Comparison of ENCODE assay signal across 15 cellular contexts in the genomic region with DNA sequence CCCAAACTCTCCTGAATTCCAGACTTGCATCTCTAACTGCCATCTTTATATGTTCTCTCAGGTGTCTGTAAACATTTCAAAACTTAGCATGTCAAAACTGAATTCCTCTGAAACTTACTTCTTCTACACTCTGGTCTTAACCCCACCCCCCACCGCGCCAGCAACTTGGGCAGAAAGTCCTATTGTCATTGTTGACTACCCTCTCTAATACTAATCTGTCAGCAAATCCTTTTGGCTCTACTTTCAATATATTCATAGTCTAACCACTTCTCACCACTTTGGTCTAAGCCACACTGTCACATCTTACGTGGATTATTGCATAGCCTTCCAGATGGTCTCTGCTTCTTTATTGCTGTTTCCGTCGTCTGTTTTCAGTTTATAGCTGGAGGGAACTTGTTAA.
A peak's percentile ranks its signal among the peaks of the same experiment; 100 is the strongest.
DNase-seq lines count a peak whose midpoint lies in the region; ATAC-seq, FAIRE-seq and TF ChIP-seq lines count a peak whose summit lies in the region.
"Had no signal": no experiment of that assay in that cellular context is flagged by ENCODE, and none has a peak within 500 bp of the region (broad histone marks: within the 10 kb centered on the region; RNA-seq: fewer than 3 reads in every experiment).

No MANE protein-coding gene starts in this region.

- WGBS in K562 (ENCODE audit: insufficient coverage, low coverage, missing lambda C conversion rate): 31% methylated on average over 5 of the region's 5 CpGs

- in situ Hi-C loops in K562 (cut with MboI): no loop called here

- no peak for FAIRE-seq in K562 (lab: Jason Lieb, UNC)
- FAIRE-seq: GM12892 had no signal

- CTCF ChIA-PET in K562 (lab: Yijun Ruan, JAX; ENCODE audit: low intra/inter-chr PET ratio): no interaction called here
- CTCF ChIA-PET in A673 (lab: Charles Lee): no interaction called here

- no peak for TF ChIP-seq CTCF in K562 (IDR thresholded peaks at IDR 0.05 in 2 of 3, conservative IDR thresholded peaks at IDR 0.05 in 1 of 3; ENCODE audit: insufficient read depth in 2 of 3, low read depth in 1 of 3, low read length in 3 of 3)
- TF ChIP-seq CTCF in A673 (conservative IDR thresholded peaks at IDR 0.05; ENCODE audit: low read depth, low read length): no peak

- no peaks in the 10 kb centered on the region for H4K20me1 ChIP-seq in K562 (replicated peaks; ENCODE audit: control insufficient read depth, insufficient read depth, low read length)
- H4K20me1 ChIP-seq: BLaER1 treated with 17β-estradiol and CSF1 and Interleukin-3, amounts not matched to agents 10 nM and 100 nM had no signal

- H3K4me3 ChIP-seq in K562: no peak overlapping the region
- no peak overlapping the region for H3K4me3 ChIP-seq in A673 (ENCODE audit: low read depth, low read length, poor library complexity, severe bottlenecking)
- H3K4me3 ChIP-seq: BLaER1 treated with 17β-estradiol and CSF1 and Interleukin-3, amounts not matched to agents 10 nM and 100 nM had no signal

- no peak overlapping the region for H3K4me2 ChIP-seq in K562 (ENCODE audit: insufficient read depth, low read length)
- H3K4me2 ChIP-seq: BLaER1 treated with 17β-estradiol and CSF1 and Interleukin-3, amounts not matched to agents 10 nM and 100 nM had no signal

- H3K9ac ChIP-seq in K562 (ENCODE audit: insufficient read depth in 1 of 2, low read depth in 2 of 2, low read length in 2 of 2): no peak overlapping the region
- H3K9ac ChIP-seq: BLaER1 treated with 17β-estradiol and CSF1 and Interleukin-3, amounts not matched to agents 10 nM and 100 nM had no signal

- H3K27ac ChIP-seq in K562 (ENCODE audit: extremely low read depth, low read depth, low read length) (no peak overlapping the region), A673 (ENCODE audit: low read depth, low read length, poor library complexity, severe bottlenecking) (no peak overlapping the region)
- H3K27ac ChIP-seq: 22Rv1; BLaER1 treated with 17β-estradiol and CSF1 and Interleukin-3, amounts not matched to agents 10 nM and 100 nM; HL-60 had no signal

- POLR2A ChIA-PET in K562 (lab: Yijun Ruan, JAX): interaction anchor here (0.6 kb wide), 1 partner anchor 443 kb away, joined by 4 read pairs; no protein-coding TSS in a partner anchor
- POLR2A ChIA-PET in A673 (lab: Charles Lee; ENCODE audit: low non-redundant PET): no interaction called here

- peaks cover 0 to 4% of the 10 kb centered on the region in 2 experiments; a peak in 1 of 5 replicates for H3K27me3 ChIP-seq in K562 (ENCODE audit: control insufficient read depth in 2 of 2, insufficient read depth in 2 of 2, low read length in 2 of 2)
- H3K27me3 ChIP-seq in A673 (replicated peaks; ENCODE audit: insufficient read depth, low read depth, low read length, poor library complexity): no peaks in the 10 kb centered on the region
- H3K27me3 ChIP-seq: BLaER1 treated with 17β-estradiol and CSF1 and Interleukin-3, amounts not matched to agents 10 nM and 100 nM had no signal

- H3K9me3 ChIP-seq in K562 (replicated peaks; ENCODE audit: control insufficient read depth, insufficient read depth, low read depth, low read length) (no peaks in the 10 kb centered on the region), A673 (ENCODE audit: low read depth, low read length, poor library complexity, severe bottlenecking) (no peaks in the 10 kb centered on the region)

- TF ChIP-seq EP300 in K562 (IDR thresholded peaks at IDR 0.05; ENCODE audit: low read length): no peak

- DNase-seq in NCI-H2171 treated with DMSO at 0.1 percent for 48 hours (lab: John Stamatoyannopoulos, UW) (peak; percentile 3), NCI-H2171 (lab: John Stamatoyannopoulos, UW) (no peak), NCI-H82 (lab: John Stamatoyannopoulos, UW) (peak; percentile 87), K562 (ENCODE audit: extremely low read depth in 1 of 4, low spot score in 3 of 4) (no peak), A673 (ENCODE audit: low spot score) (no peak), AG08395 (ENCODE audit: low spot score) (no peak), hypothalamus (lab: John Stamatoyannopoulos, UW) (no peak)
- DNase-seq: CD4-positive, CD25-positive, alpha-beta regulatory T cell; DND-41; GDM1 had no signal

- no peaks in the 10 kb centered on the region for H3K4me1 ChIP-seq in K562 (replicated peaks in 1 of 2; ENCODE audit: control insufficient read depth in 2 of 2, insufficient read depth in 2 of 2, low read length in 2 of 2)
- H3K4me1 ChIP-seq in A673 (ENCODE audit: insufficient read depth, low read length, poor library complexity, severe bottlenecking): no peaks in the 10 kb centered on the region

- no TSS peak for BruUV-seq in K562 (replicated peaks; lab: Mats Ljungman, UMichigan)
- BruUV-seq in A673 (replicated peaks; lab: Mats Ljungman, UMichigan): no TSS peak

- no peak for ATAC-seq in K562
- ATAC-seq: HCT116 had no signal

- TF ChIP-seq RAD21 in K562 (CRISPR knock-in tag; conservative IDR thresholded peaks at IDR 0.05 in 1 of 2, IDR thresholded peaks at IDR 0.05 in 1 of 2): no peak

- intact Hi-C loops in K562 (cut with micrococcal nuclease): no loop called here
- intact Hi-C loops in A673 (cut with micrococcal nuclease; ENCODE audit: unreplicated experiment): no loop called here

- H2AFZ ChIP-seq in K562 (ENCODE audit: low read depth, low read length): no peak overlapping the region; the same call in 1 of the 2 replicates

- TF ChIP-seq POLR2A in K562 (conservative IDR thresholded peaks at IDR 0.05): no peak

- H3K36me3 ChIP-seq in K562 (ENCODE audit: control insufficient read depth, insufficient read depth, low read length) (no peaks in the 10 kb centered on the region), A673 (ENCODE audit: insufficient read depth, low read length, poor library complexity, severe bottlenecking) (no peaks in the 10 kb centered on the region)

- no peaks in the 10 kb centered on the region for H3K9me1 ChIP-seq in K562 (ENCODE audit: control insufficient read depth, insufficient read depth, low read length)

- no peaks in the 10 kb centered on the region for H3K79me2 ChIP-seq in K562 (ENCODE audit: control insufficient read depth, insufficient read depth, low read length)

TF ChIP-seq in K562, 482 proteins besides CTCF, POLR2A, EP300 and RAD21:
- TF ChIP-seq, protein P1, sequence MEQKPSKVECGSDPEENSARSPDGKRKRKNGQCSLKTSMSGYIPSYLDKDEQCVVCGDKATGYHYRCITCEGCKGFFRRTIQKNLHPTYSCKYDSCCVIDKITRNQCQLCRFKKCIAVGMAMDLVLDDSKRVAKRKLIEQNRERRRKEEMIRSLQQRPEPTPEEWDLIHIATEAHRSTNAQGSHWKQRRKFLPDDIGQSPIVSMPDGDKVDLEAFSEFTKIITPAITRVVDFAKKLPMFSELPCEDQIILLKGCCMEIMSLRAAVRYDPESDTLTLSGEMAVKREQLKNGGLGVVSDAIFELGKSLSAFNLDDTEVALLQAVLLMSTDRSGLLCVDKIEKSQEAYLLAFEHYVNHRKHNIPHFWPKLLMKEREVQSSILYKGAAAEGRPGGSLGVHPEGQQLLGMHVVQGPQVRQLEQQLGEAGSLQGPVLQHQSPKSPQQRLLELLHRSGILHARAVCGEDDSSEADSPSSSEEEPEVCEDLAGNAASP (IDR thresholded peaks at IDR 0.05): no peak
- TF ChIP-seq ZNF316 (IDR thresholded peaks at IDR 0.05): peak; percentile 37

Comparison
In these comparisons a context has a peak if more than half of its experiments do, and no peak if none do; other contexts are left out.
1. DNase-seq: peak in NCI-H2171 treated with DMSO at 0.1 percent for 48 hours (single experiment) and NCI-H82 (single experiment); none in NCI-H2171 (single experiment), K562 (0 of 4), A673 (single experiment), AG08395 (single experiment) and hypothalamus (0 of 51).